Comparison of ENCODE assay signal across 27 cellular contexts in genomic region chr3:93961026-93961425, GRCh38.
"Had no signal": no experiment of that assay in that cellular context is flagged by ENCODE, and none has a peak within 500 bp of the region (broad histone marks: within the 10 kb centered on the region; RNA-seq: fewer than 3 reads in every experiment).

No MANE protein-coding gene starts in this region.

- H3K27ac Mint-ChIP-seq: dendritic cell treated with granulocyte-macrophage colony-stimulating factor and Interleukin-4, amounts not matched to agents 40 ng/mL and 50 ng/mL, for 4 days; effector memory CD8-positive, alpha-beta T cell; endodermal cell; mesothelial cell of epicardium; naive thymus-derived CD4-positive, alpha-beta T cell had no signal

- H3K36me3 ChIP-seq: colonic mucosa, esophagus squamous epithelium, gastrocnemius medialis, lower lobe of right lung had no signal

- H3K27ac ChIP-seq: colonic mucosa, epithelial cell of prostate, esophagus squamous epithelium, gastrocnemius medialis, heart right ventricle, left lung, lower lobe of right lung had no signal

- H3K4me3 ChIP-seq: colonic mucosa, esophagus squamous epithelium, gastrocnemius medialis, heart right ventricle, left lung, lower lobe of right lung, mucosa of descending colon had no signal

- H3K4me1 Mint-ChIP-seq: endodermal cell; mesothelial cell of epicardium; naive thymus-derived CD4-positive, alpha-beta T cell had no signal

- H3K4me1 ChIP-seq: colonic mucosa, esophagus squamous epithelium, gastrocnemius medialis, heart right ventricle, left lung, lower lobe of right lung had no signal

- DNase-seq: colonic mucosa; cortex of kidney; effector CD8-positive, alpha-beta T cell; effector memory CD8-positive, alpha-beta T cell; endodermal cell; erythroblast; esophagus squamous epithelium; foreskin fibroblast; foreskin melanocyte; gastrocnemius medialis; glutamatergic neuron; head of caudate nucleus; heart right ventricle; left cardiac atrium; left lung; left ventricle myocardium superior; lower lobe of right lung; mesenchymal stem cell; mucosa of descending colon; naive thymus-derived CD4-positive, alpha-beta T cell had no signal

- H3K4me3 Mint-ChIP-seq: dendritic cell treated with granulocyte-macrophage colony-stimulating factor and Interleukin-4, amounts not matched to agents 40 ng/mL and 50 ng/mL, for 4 days; effector memory CD8-positive, alpha-beta T cell; endodermal cell; mesothelial cell of epicardium; naive thymus-derived CD4-positive, alpha-beta T cell had no signal

- H3K27me3 Mint-ChIP-seq: dendritic cell treated with granulocyte-macrophage colony-stimulating factor and Interleukin-4, amounts not matched to agents 40 ng/mL and 50 ng/mL, for 4 days had no signal

- H3K9me3 Mint-ChIP-seq: effector memory CD8-positive, alpha-beta T cell had no signal

- H3K36me3 Mint-ChIP-seq: naive thymus-derived CD4-positive, alpha-beta T cell had no signal

- H3K9me3 ChIP-seq: colonic mucosa, esophagus squamous epithelium, gastrocnemius medialis, heart right ventricle, left lung, lower lobe of right lung, mucosa of descending colon had no signal

- ATAC-seq: effector memory CD8-positive, alpha-beta T cell; esophagus mucosa; gastrocnemius medialis; heart right ventricle; left lung; left ventricle myocardium superior; lower lobe of right lung; mucosa of descending colon; naive thymus-derived CD4-positive, alpha-beta T cell had no signal

- FAIRE-seq: endometrium, islet of Langerhans, keratinocyte had no signal

- H3K27me3 ChIP-seq: colonic mucosa, esophagus squamous epithelium, gastrocnemius medialis, heart right ventricle, left lung had no signal
